In the genomic region with DNA sequence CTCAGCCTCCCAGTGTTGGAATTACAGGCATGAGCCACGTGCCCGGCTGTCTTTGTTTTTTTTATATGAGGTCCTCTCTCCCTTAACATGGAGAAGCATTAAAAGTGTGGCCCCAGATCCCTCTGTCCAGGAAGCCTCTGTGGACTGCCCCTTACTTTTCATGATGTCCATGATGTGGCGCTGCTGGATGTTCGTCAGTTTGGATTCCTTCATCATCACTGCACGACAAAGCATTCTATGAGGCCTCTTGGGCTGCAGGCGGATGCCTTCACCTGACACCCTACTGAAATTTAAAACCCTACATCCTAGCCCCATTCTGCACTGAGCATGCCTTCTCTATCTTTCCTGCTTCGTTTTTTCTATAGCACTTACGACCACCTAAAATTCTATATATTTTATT, we compare ENCODE assay signal across 15 cellular contexts. TPM values are rescaled to one million over a fixed set of nuclear protein-coding genes. Genes with fewer than 3 reads are reported as not detected.
DNase-seq lines count a peak whose midpoint lies in the region; ATAC-seq and TF ChIP-seq lines count a peak whose summit lies in the region.
"Had no signal": no experiment of that assay in that cellular context is flagged by ENCODE, and none has a peak within 500 bp of the region (broad histone marks: within the 10 kb centered on the region; RNA-seq: fewer than 3 reads in every experiment).

No MANE protein-coding gene starts in this region.

- peaks cover 10% of the 10 kb centered on the region for H3K27me3 Mint-ChIP-seq in endodermal cell (ENCODE audit: insufficient read depth)
- H3K27me3 Mint-ChIP-seq: stimulated activated naive CD8-positive, alpha-beta T cell treated with anti-CD3 and anti-CD28 coated beads, Interleukin-15, amount 100 ng/mL, for 72 hours had no signal

- no peak overlapping the region for H3K27ac ChIP-seq in endodermal cell (ENCODE audit: low read depth, low read length)
- no peak overlapping the region for H3K27ac ChIP-seq in left ventricle myocardium inferior (replicated peaks)

- no peak for ATAC-seq in GM18858 (IDR thresholded peaks at IDR 0.05; ENCODE audit: unreplicated experiment)
- ATAC-seq: stimulated activated naive CD8-positive, alpha-beta T cell treated with anti-CD3 and anti-CD28 coated beads, Interleukin-15, amount 100 ng/mL, for 72 hours had no signal

- no peak for TF ChIP-seq CTCF in endodermal cell (conservative IDR thresholded peaks at IDR 0.05)
- peak; percentile 13 for TF ChIP-seq CTCF in retinal pigment epithelial cell (conservative IDR thresholded peaks at IDR 0.05; ENCODE audit: low read depth, low read length)
- TF ChIP-seq CTCF in left ventricle myocardium inferior (IDR thresholded peaks at IDR 0.05; ENCODE audit: borderline replicate concordance): no peak

- H3K4me1 ChIP-seq in endodermal cell (ENCODE audit: control insufficient read depth, insufficient read depth, low read length) (no peaks in the 10 kb centered on the region), left ventricle myocardium inferior (peaks cover 31% of the 10 kb centered on the region)

- H3K9me3 Mint-ChIP-seq in endodermal cell: no peaks in the 10 kb centered on the region
- H3K9me3 Mint-ChIP-seq: activated CD4-positive, alpha-beta T cell treated with anti-CD3 and anti-CD28 coated beads, Interleukin-2, amount 10 ng/mL, durations not matched to agents 24 days and 14 days; stimulated activated naive CD8-positive, alpha-beta T cell treated with anti-CD3 and anti-CD28 coated beads, Interleukin-15, amount 100 ng/mL, for 72 hours had no signal

- H3K4me1 Mint-ChIP-seq in endodermal cell: peaks cover 14% of the 10 kb centered on the region

- DNase-seq in DMS53 (lab: John Stamatoyannopoulos, UW) (peak; percentile 9), DMS53 treated with DMSO at 0.1 percent for 48 hours (lab: John Stamatoyannopoulos, UW; ENCODE audit: unreplicated experiment) (no peak), NCI-H2171 treated with DMSO at 0.1 percent for 48 hours (lab: John Stamatoyannopoulos, UW) (peak; percentile 62), endodermal cell (no peak), retinal pigment epithelial cell (ENCODE audit: low read depth) (no peak), NCI-H1930 (lab: John Stamatoyannopoulos, UW) (no peak), left ventricle myocardium inferior (no peak)
- DNase-seq: activated CD4-positive, alpha-beta T cell treated with anti-CD3 and anti-CD28 coated beads, Interleukin-2, amount 10 ng/mL, durations not matched to agents 24 days and 14 days; activated T-cell treated with anti-CD3 and anti-CD28 coated beads, Interleukin-2, amount 50 U/mL, for 48 hours; amygdala; NCI-H187 treated with DMSO at 0.1 percent for 48 hours; stimulated activated naive CD8-positive, alpha-beta T cell treated with anti-CD3 and anti-CD28 coated beads, Interleukin-15, amount 100 ng/mL, for 72 hours had no signal

- WGBS in endodermal cell (ENCODE audit: insufficient coverage in 1 of 2, insufficient read length in 1 of 2), 2 experiments: 67 to 79% methylated on average over 6 of the region's 8 CpGs

- no peaks in the 10 kb centered on the region for H3K36me3 ChIP-seq in endodermal cell (ENCODE audit: control insufficient read depth, insufficient read depth, low read length)
- no peaks in the 10 kb centered on the region for H3K36me3 ChIP-seq in left ventricle myocardium inferior

- no peaks in the 10 kb centered on the region for H3K36me3 Mint-ChIP-seq in endodermal cell (ENCODE audit: low read depth)

- H3K27ac Mint-ChIP-seq in endodermal cell: peak overlapping the region; percentile 79
- H3K27ac Mint-ChIP-seq: activated CD4-positive, alpha-beta T cell treated with anti-CD3 and anti-CD28 coated beads, Interleukin-2, amount 10 ng/mL, durations not matched to agents 24 days and 14 days; stimulated activated naive CD8-positive, alpha-beta T cell treated with anti-CD3 and anti-CD28 coated beads, Interleukin-15, amount 100 ng/mL, for 72 hours had no signal

- no peak overlapping the region for H3K4me3 Mint-ChIP-seq in endodermal cell
- H3K4me3 Mint-ChIP-seq: activated CD4-positive, alpha-beta T cell treated with anti-CD3 and anti-CD28 coated beads, Interleukin-2, amount 10 ng/mL, durations not matched to agents 24 days and 14 days; stimulated activated naive CD8-positive, alpha-beta T cell treated with anti-CD3 and anti-CD28 coated beads, Interleukin-15, amount 100 ng/mL, for 72 hours had no signal

- H3K9me3 ChIP-seq in endodermal cell (ENCODE audit: control insufficient read depth, low read length): no peaks in the 10 kb centered on the region
- H3K9me3 ChIP-seq in left ventricle myocardium inferior (replicated peaks): no peaks in the 10 kb centered on the region

- H3K27me3 ChIP-seq in endodermal cell (ENCODE audit: control insufficient read depth, insufficient read depth, low read length, poor library complexity, severe bottlenecking) (peaks cover 4% of the 10 kb centered on the region), left ventricle myocardium inferior (ENCODE audit: low read depth) (no peaks in the 10 kb centered on the region)

- intact Hi-C loops in left ventricle myocardium inferior (cut with micrococcal nuclease): loop anchor here (10.0 kb wide), 1 partner anchor 57 kb away; no protein-coding TSS in a partner anchor

- no peak overlapping the region for H3K9ac ChIP-seq in endodermal cell (ENCODE audit: extremely low read depth, low read length, poor library complexity, severe bottlenecking)

- no peak overlapping the region for H3K4me3 ChIP-seq in endodermal cell (ENCODE audit: low read length)
- no peak overlapping the region for H3K4me3 ChIP-seq in retinal pigment epithelial cell (ENCODE audit: low read length)
- no peak overlapping the region for H3K4me3 ChIP-seq in left ventricle myocardium inferior

RNA-seq across cellular contexts. Expression of gene C22orf23, which starts 2.1 kb away (rescaled TPM):
- total RNA-seq in endodermal cell (under 1 TPM; 0.29 to 0.44 TPM), left ventricle myocardium inferior (0.82 TPM)
- 1.4 TPM for polyA plus RNA-seq in endodermal cell (2013, experiment 1 of 2)
- 1.1 TPM for polyA plus RNA-seq in endodermal cell (2013, experiment 2 of 2)
- total RNA-seq: lower leg skin; T-helper 2 cell treated with Interferon-gamma antibody and Interleukin-4, amounts not matched to agents 100 ng/mL and 5 ng/mL, for 36 hours had no signal

RNA-seq across cellular contexts. Expression of gene POLR2F, which starts 2.2 kb away (rescaled TPM):
- total RNA-seq in endodermal cell (100 to 1,000 TPM in 1 of 2 donors, 10 to 100 TPM in 1; 98.0 to 105 TPM), left ventricle myocardium inferior (79.3 TPM)
- polyA plus RNA-seq in endodermal cell (2013, experiment 1 of 2): 122 TPM
- 100 TPM for polyA plus RNA-seq in endodermal cell (2013, experiment 2 of 2)

RNA-seq across cellular contexts. Expression of gene SOX10, which starts 33.0 kb away (rescaled TPM):
- total RNA-seq in endodermal cell (10 to 100 TPM; 11.2 to 13.4 TPM), left ventricle myocardium inferior (1.2 TPM)
- 45.9 TPM for polyA plus RNA-seq in endodermal cell (2013, experiment 1 of 2)
- 42.6 TPM for polyA plus RNA-seq in endodermal cell (2013, experiment 2 of 2)
- total RNA-seq: activated CD4-positive, alpha-beta T cell treated with anti-CD3 and anti-CD28 coated beads, Interleukin-2, amount 10 ng/mL, durations not matched to agents 24 days and 14 days; T-helper 2 cell treated with Interferon-gamma antibody and Interleukin-4, amounts not matched to agents 100 ng/mL and 5 ng/mL, for 36 hours had no signal

RNA-seq across cellular contexts. Expression of gene MICALL1, which starts 45.2 kb away (rescaled TPM):
- 10 to 100 TPM; 33.5 to 36.6 TPM for total RNA-seq in endodermal cell
- 28.1 TPM for polyA plus RNA-seq in endodermal cell (2013, experiment 1 of 2)
- 24.7 TPM for polyA plus RNA-seq in endodermal cell (2013, experiment 2 of 2)
- 14.8 TPM for total RNA-seq in left ventricle myocardium inferior

Comparison
In these comparisons a context has a peak if more than half of its experiments do, and no peak if none do; other contexts are left out.
1. DNase-seq: peak in DMS53 (single experiment) and NCI-H2171 treated with DMSO at 0.1 percent for 48 hours (single experiment); none in DMS53 treated with DMSO at 0.1 percent for 48 hours (single experiment), endodermal cell (single experiment), retinal pigment epithelial cell (single experiment), NCI-H1930 (0 of 2) and left ventricle myocardium inferior (single experiment).